In the genomic region with DNA sequence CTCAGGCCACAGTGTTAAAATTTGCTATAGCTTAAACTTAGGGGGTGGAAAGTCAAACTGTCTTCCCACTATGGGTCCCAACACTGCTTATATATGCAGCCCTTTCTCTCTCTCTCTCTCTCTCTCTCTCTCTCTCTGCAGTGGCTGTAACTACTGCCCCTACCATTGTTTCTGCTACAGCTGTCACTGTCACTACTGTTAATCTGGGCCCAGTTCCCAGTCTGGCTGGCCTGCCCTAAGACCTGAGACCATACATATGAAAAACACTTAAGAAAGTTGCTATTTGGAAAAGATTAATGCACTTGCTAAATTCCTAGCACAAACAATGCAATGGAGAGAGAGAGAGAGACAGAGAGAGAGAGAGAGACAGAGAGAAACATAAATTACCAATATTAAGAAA, we compare ENCODE assay signal across 16 cellular contexts.
"Had no signal": no experiment of that assay in that cellular context is flagged by ENCODE, and none has a peak within 500 bp of the region (broad histone marks: within the 10 kb centered on the region; RNA-seq: fewer than 3 reads in every experiment).

No MANE protein-coding gene starts in this region.

- H3K27me3 Mint-ChIP-seq: activated CD4-positive, alpha-beta memory T cell treated with anti-CD3 and anti-CD28 coated beads for 36 hours had no signal

- H3K9me3 Mint-ChIP-seq: activated CD4-positive, alpha-beta memory T cell treated with anti-CD3 and anti-CD28 coated beads for 36 hours; activated T-cell treated with anti-CD3 and anti-CD28 coated beads, Interleukin-2, amount 50 U/mL, for 4 hours; T-helper 2 cell treated with Interferon-gamma antibody and Interleukin-4, amounts not matched to agents 5 μg/mL and 100 μg/mL, for 36 hours had no signal

- DNase-seq: activated CD4-positive, alpha-beta memory T cell treated with anti-CD3 and anti-CD28 coated beads for 36 hours; activated effector memory CD4-positive, alpha-beta T cell treated with anti-CD3 and anti-CD28 coated beads, Interleukin-2, amount 50 U/mL, for 16 hours; activated T-cell treated with anti-CD3 and anti-CD28 coated beads, Interleukin-2, amount 50 U/mL, for 4 hours; amygdala; cerebellar nuclear complex; dorsolateral prefrontal cortex; foreskin fibroblast; head of caudate nucleus; left colon; mammary epithelial cell; ovary; stimulated activated CD4-positive, alpha-beta T cell treated with anti-CD3 and anti-CD28 coated beads, Interleukin-4, amount 100 ng/mL, for 4 hours had no signal

- ATAC-seq: activated T-cell treated with anti-CD3 and anti-CD28 coated beads, Interleukin-2, amount 50 U/mL, for 4 hours; left colon had no signal

- H3K27ac Mint-ChIP-seq: activated CD4-positive, alpha-beta memory T cell treated with anti-CD3 and anti-CD28 coated beads for 36 hours; activated naive CD8-positive, alpha-beta T cell; T-helper 2 cell treated with Interferon-gamma antibody and Interleukin-4, amounts not matched to agents 5 μg/mL and 100 μg/mL, for 36 hours had no signal

- FAIRE-seq: endometrium had no signal

- H3K36me3 ChIP-seq: esophagus muscularis mucosa, ovary had no signal

- H3K4me3 ChIP-seq: dorsolateral prefrontal cortex, esophagus muscularis mucosa, ovary had no signal

- H3K4me3 Mint-ChIP-seq: activated CD4-positive, alpha-beta memory T cell treated with anti-CD3 and anti-CD28 coated beads for 36 hours; activated naive CD8-positive, alpha-beta T cell; activated T-cell treated with anti-CD3 and anti-CD28 coated beads, Interleukin-2, amount 50 U/mL, for 4 hours; T-helper 2 cell treated with Interferon-gamma antibody and Interleukin-4, amounts not matched to agents 5 μg/mL and 100 μg/mL, for 36 hours had no signal

- H3K36me3 Mint-ChIP-seq: activated CD4-positive, alpha-beta memory T cell treated with anti-CD3 and anti-CD28 coated beads for 36 hours; activated naive CD8-positive, alpha-beta T cell had no signal

- H3K4me1 ChIP-seq: esophagus muscularis mucosa had no signal

- H3K27ac ChIP-seq: dorsolateral prefrontal cortex, esophagus muscularis mucosa, ovary had no signal

- H3K9me3 ChIP-seq: esophagus muscularis mucosa, ovary had no signal

- H3K27me3 ChIP-seq: dorsolateral prefrontal cortex, esophagus muscularis mucosa, ovary had no signal
